24 cellular contexts compared by ENCODE assay signal in the genomic region with DNA sequence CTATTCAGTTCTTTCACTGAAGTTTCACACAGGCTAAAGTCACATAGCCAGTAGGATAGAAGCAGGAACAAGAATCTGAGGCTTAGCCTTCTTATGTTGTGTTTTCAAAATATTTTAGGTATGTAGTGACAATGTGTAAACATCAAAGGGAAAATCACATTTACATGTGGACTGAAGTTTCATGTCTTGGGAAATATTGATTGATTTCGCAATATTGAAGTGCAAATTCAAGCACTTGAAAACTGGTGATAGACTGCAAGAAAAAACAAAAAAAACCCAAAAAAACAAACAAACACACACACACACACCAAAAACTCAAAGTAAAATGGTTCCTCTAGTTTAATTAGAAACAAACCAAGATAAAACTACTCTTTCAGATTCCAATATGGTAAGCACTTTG.
"Had no signal": no experiment of that assay in that cellular context is flagged by ENCODE, and none has a peak within 500 bp of the region (broad histone marks: within the 10 kb centered on the region; RNA-seq: fewer than 3 reads in every experiment).

No MANE protein-coding gene starts in this region.

- H3K9me3 ChIP-seq: MG63, SJSA1 had no signal

- H3K27ac Mint-ChIP-seq: IgD-negative memory B cell, T-cell had no signal

- H3K36me3 ChIP-seq: MG63, SJSA1 had no signal

- H3K4me3 Mint-ChIP-seq: IgD-negative memory B cell, T-cell had no signal

- ATAC-seq: T-cell had no signal

- H3K4me3 ChIP-seq: MG63, SJSA1, SK-N-MC had no signal

- H3K27ac ChIP-seq: SJSA1, SK-N-MC had no signal

- H3K27me3 ChIP-seq: MG63, SJSA1 had no signal

- H3K27me3 Mint-ChIP-seq: IgD-negative memory B cell, T-cell had no signal

- DNase-seq: Karpas-422, KG1, MG63, NCI-H1092, NCI-H1105 treated with DMSO at 0.1 percent for 48 hours, NCI-H1417 treated with DMSO at 0.1 percent for 48 hours, NCI-H146, NCI-H1694 treated with DMSO at 0.1 percent for 48 hours, NCI-H1930, NCI-H2081, NCI-H2107, NCI-H226, NCI-H446, NCI-H510A, NCI-H524 treated with DMSO at 0.1 percent for 48 hours, NCI-H69, NCI-H774, Right ventricle myocardium superior, RPMI8226, SIG-M5, T-cell had no signal

- H3K4me1 ChIP-seq: SJSA1 had no signal

- H3K4me1 Mint-ChIP-seq: IgD-negative memory B cell, T-cell had no signal

- H3K36me3 Mint-ChIP-seq: IgD-negative memory B cell, T-cell had no signal
